In the genomic region with DNA sequence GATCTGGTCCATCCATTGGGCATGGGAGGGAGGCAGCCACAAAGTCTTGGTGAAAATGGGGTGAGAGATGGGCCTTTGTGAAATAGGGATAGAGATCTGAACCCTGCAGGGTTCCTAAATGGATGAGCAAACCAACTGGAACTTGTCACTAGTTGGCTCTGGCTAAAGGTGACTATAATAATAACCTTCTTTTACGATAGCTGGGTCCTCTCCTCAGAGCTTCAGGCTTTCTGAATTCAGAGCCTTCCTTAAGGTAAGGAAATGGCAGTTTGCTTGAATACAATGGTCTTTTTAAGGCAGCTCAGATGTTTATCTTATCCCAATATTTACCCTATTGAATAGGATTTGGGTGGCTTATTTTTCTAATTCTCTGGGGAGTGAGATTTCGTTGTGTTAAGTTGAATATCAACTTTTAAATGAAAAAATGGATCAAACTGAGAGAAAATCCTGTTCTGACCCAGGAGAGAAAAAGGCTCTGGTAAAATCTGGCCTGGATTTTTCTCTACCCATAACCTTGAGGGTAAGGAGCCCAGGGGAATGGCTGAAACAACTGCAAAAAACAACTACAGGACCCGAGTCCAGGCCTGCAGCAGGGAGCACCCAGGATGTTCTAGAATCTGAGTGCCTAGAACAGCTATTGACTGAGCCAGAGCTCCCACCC, we compare ENCODE assay signal across 23 cellular contexts.
DNase-seq lines count a peak whose midpoint lies in the region; ATAC-seq lines count a peak whose summit lies in the region.
"Had no signal": no experiment of that assay in that cellular context is flagged by ENCODE, and none has a peak within 500 bp of the region (broad histone marks: within the 10 kb centered on the region; RNA-seq: fewer than 3 reads in every experiment).

No MANE protein-coding gene starts in this region.

- peaks cover 0 to 9% (median 2%) of the 10 kb centered on the region in 7 donors for H3K9me3 Mint-ChIP-seq in CD4-positive, CD25-positive, alpha-beta regulatory T cell
- H3K9me3 Mint-ChIP-seq: CD8-positive, alpha-beta memory T cell had no signal

- no peaks in the 10 kb centered on the region for H3K79me1 ChIP-seq in mesendoderm (ENCODE audit: low read length)

- H3K4me3 Mint-ChIP-seq in CD4-positive, CD25-positive, alpha-beta regulatory T cell: no peak overlapping the region
- H3K4me3 Mint-ChIP-seq in T-helper 17 cell: no peak overlapping the region
- H3K4me3 Mint-ChIP-seq: B cell had no signal

- H2AK5ac ChIP-seq in mesendoderm (ENCODE audit: low read length): no peak overlapping the region

- H3K27me3 Mint-ChIP-seq in CD4-positive, CD25-positive, alpha-beta regulatory T cell: no peaks in the 10 kb centered on the region
- no peaks in the 10 kb centered on the region for H3K27me3 Mint-ChIP-seq in T-helper 17 cell
- H3K27me3 Mint-ChIP-seq: B cell had no signal

- no peaks in the 10 kb centered on the region for H3K36me3 Mint-ChIP-seq in CD4-positive, CD25-positive, alpha-beta regulatory T cell
- no peaks in the 10 kb centered on the region for H3K36me3 Mint-ChIP-seq in T-helper 17 cell (ENCODE audit: low read depth)

- no peak overlapping the region for H3K4me2 ChIP-seq in mesendoderm (ENCODE audit: low read length)
- H3K4me2 ChIP-seq: A549 had no signal

- H3K27me3 ChIP-seq in CD4-positive, CD25-positive, alpha-beta regulatory T cell (ENCODE audit: control insufficient read depth, insufficient read depth, low read length): no peaks in the 10 kb centered on the region
- H3K27me3 ChIP-seq in HUES48 (ENCODE audit: control insufficient read depth, insufficient read depth, low read length) (no peaks in the 10 kb centered on the region), mesendoderm (ENCODE audit: insufficient read depth, low read length, poor library complexity) (no peaks in the 10 kb centered on the region)

- H3K4ac ChIP-seq in mesendoderm (ENCODE audit: low read depth, low read length): peak overlapping the region; percentile 75

- H3K9me3 ChIP-seq in CD4-positive, CD25-positive, alpha-beta regulatory T cell (ENCODE audit: control insufficient read depth in 2 of 2, low read length in 2 of 2): no peaks in the 10 kb centered on the region
- no peaks in the 10 kb centered on the region for H3K9me3 ChIP-seq in HUES48 (ENCODE audit: control insufficient read depth, insufficient read depth, low read length)
- H3K9me3 ChIP-seq in T-helper 17 cell (ENCODE audit: control insufficient read depth, low read length, poor library complexity, severe bottlenecking): no peaks in the 10 kb centered on the region
- H3K9me3 ChIP-seq: A549 had no signal

- H3K4me3 ChIP-seq in CD4-positive, CD25-positive, alpha-beta regulatory T cell (ENCODE audit: low read depth, low read length): no peak overlapping the region
- H3K4me3 ChIP-seq in HUES48 (ENCODE audit: low read depth, low read length) (no peak overlapping the region), mesendoderm (ENCODE audit: low read length) (no peak overlapping the region)
- H3K4me3 ChIP-seq: A549 had no signal

- no peak overlapping the region for H4K8ac ChIP-seq in mesendoderm (ENCODE audit: low read depth, low read length)

- H3K9ac ChIP-seq in HUES48 (ENCODE audit: low read depth, low read length) (no peak overlapping the region), mesendoderm (ENCODE audit: low read length) (no peak overlapping the region)

- H3K27ac Mint-ChIP-seq in CD4-positive, CD25-positive, alpha-beta regulatory T cell: peak overlapping the region in 2 of 3 donors; percentile 73 to 76
- H3K27ac Mint-ChIP-seq in T-helper 17 cell: peak overlapping the region; percentile 46

- no peak overlapping the region for H3K27ac ChIP-seq in CD4-positive, CD25-positive, alpha-beta regulatory T cell (ENCODE audit: insufficient read depth, low read length, poor library complexity, severe bottlenecking)
- H3K27ac ChIP-seq in HUES48 (ENCODE audit: low read depth, low read length) (peak overlapping the region; percentile 38), mesendoderm (ENCODE audit: low read depth, low read length) (peak overlapping the region; percentile 92)
- H3K27ac ChIP-seq: A549, C4-2B, RWPE1 had no signal

- no peak overlapping the region for H2BK15ac ChIP-seq in mesendoderm (replicated peaks; ENCODE audit: low read depth)

- H3K23ac ChIP-seq in mesendoderm (ENCODE audit: low read length): no peak overlapping the region

- H2BK120ac ChIP-seq in mesendoderm (ENCODE audit: low read depth, low read length): no peak overlapping the region

- peak overlapping the region; percentile 76 for H3K56ac ChIP-seq in mesendoderm (ENCODE audit: low read length)

- H2BK5ac ChIP-seq in mesendoderm (ENCODE audit: low read length): peak overlapping the region; percentile 71

- peak overlapping the region; percentile 60 for H3K18ac ChIP-seq in mesendoderm (ENCODE audit: low read length)

- WGBS in mesendoderm (ENCODE audit: extremely low coverage, insufficient coverage, low lambda C conversion rate): no CpG with 5 or more reads among the region's 3 CpGs

- H3K79me2 ChIP-seq in mesendoderm (ENCODE audit: control insufficient read depth, insufficient read depth, low read length): no peaks in the 10 kb centered on the region

- H3K4me1 Mint-ChIP-seq in CD4-positive, CD25-positive, alpha-beta regulatory T cell: peaks cover 0 to 18% (median 7%) of the 10 kb centered on the region in 4 donors
- H3K4me1 Mint-ChIP-seq in T-helper 17 cell: peaks cover 11% of the 10 kb centered on the region

- DNase-seq in CD4-positive, CD25-positive, alpha-beta regulatory T cell: no peak
- DNase-seq in T-helper 17 cell: no peak
- peak; percentile 90 for DNase-seq in mesendoderm
- no peak for DNase-seq in GM03348 (ENCODE audit: low spot score)
- no peak for DNase-seq in stimulated activated CD4-positive, alpha-beta T cell treated with anti-CD3 and anti-CD28 coated beads, Interleukin-1b, Interleukin-23, amount 100 ng/mL, for 48 hours
- DNase-seq in AG08396 (ENCODE audit: low spot score): no peak
- DNase-seq: CD8-positive, alpha-beta memory T cell; DMS 273 treated with DMSO at 0.1 percent for 48 hours; DMS79; EL; GDM1; Karpas-422; NCI-H1694 treated with DMSO at 0.1 percent for 48 hours; NCI-H2107; NCI-H524 treated with DMSO at 0.1 percent for 48 hours; SHP77 treated with DMSO at 0.1 percent for 48 hours had no signal

- H3K4me1 ChIP-seq in CD4-positive, CD25-positive, alpha-beta regulatory T cell (ENCODE audit: control insufficient read depth, insufficient read depth, low read length, poor library complexity, severe bottlenecking): no peaks in the 10 kb centered on the region
- H3K4me1 ChIP-seq in HUES48 (ENCODE audit: control insufficient read depth, insufficient read depth, low read length) (0 out of 2 replicates have a peak, but pooled peaks cover 2% of the 10 kb centered on the region), mesendoderm (ENCODE audit: control insufficient read depth, low read depth, low read length) (peaks cover 17% of the 10 kb centered on the region)
- H3K4me1 ChIP-seq: A549 had no signal

- H3K36me3 ChIP-seq in CD4-positive, CD25-positive, alpha-beta regulatory T cell (ENCODE audit: control insufficient read depth, insufficient read depth, low read length): no peaks in the 10 kb centered on the region
- no peaks in the 10 kb centered on the region for H3K36me3 ChIP-seq in HUES48 (ENCODE audit: control insufficient read depth, insufficient read depth, low read length)
- H3K36me3 ChIP-seq in mesendoderm (ENCODE audit: control insufficient read depth, insufficient read depth, low read length): no peaks in the 10 kb centered on the region

- no peak overlapping the region for H4K5ac ChIP-seq in mesendoderm (ENCODE audit: low read length)

- no peak for ATAC-seq in CD4-positive, CD25-positive, alpha-beta regulatory T cell (ENCODE audit: low read depth in 2 of 2)
- ATAC-seq in T-helper 17 cell: no peak
- ATAC-seq: A549, HCT116, Panc1 had no signal
